Comparison of ENCODE assay signal across 8 cellular contexts in genomic region chr13:97911311-97912138, GRCh38. TPM values are rescaled to one million over a fixed set of nuclear protein-coding genes. Genes with fewer than 3 reads are reported as not detected.
DNase-seq lines count a peak whose midpoint lies in the region; TF ChIP-seq lines count a peak whose summit lies in the region.

No MANE protein-coding gene starts in this region.

- TF ChIP-seq CTCF in GM12865 (IDR thresholded peaks at IDR 0.05; ENCODE audit: insufficient read depth, low read depth, low read length, missing control alignments) (peak; percentile 54), brain microvascular endothelial cell (IDR thresholded peaks at IDR 0.05; ENCODE audit: low read depth, low read length, missing control alignments) (peak; percentile 71), smooth muscle cell (IDR thresholded peaks at IDR 0.05; ENCODE audit: borderline replicate concordance, insufficient read depth, poor library complexity, severe bottlenecking) (peak; percentile 17)

- H3F3A ChIP-seq in smooth muscle cell (ENCODE audit: low read depth), result no peaks in the 10 kb centered on the region

- in situ Hi-C loops in brain microvascular endothelial cell (cut with HindIII; ENCODE audit: low pct_ligation_motif_present, low sequenced_read_pairs), result no loop called here

- H3K27me3 ChIP-seq in brain microvascular endothelial cell (replicated peaks) (no peaks in the 10 kb centered on the region), smooth muscle cell (ENCODE audit: low read depth) (no peaks in the 10 kb centered on the region)

- H3K27ac ChIP-seq in brain microvascular endothelial cell, result no peak overlapping the region
- no peak overlapping the region for H3K27ac ChIP-seq in smooth muscle cell (ENCODE audit: low read depth)

- H4K20me1 ChIP-seq in smooth muscle cell (ENCODE audit: low read depth), result no peaks in the 10 kb centered on the region

- H3K36me3 ChIP-seq in brain microvascular endothelial cell (replicated peaks) (no peaks in the 10 kb centered on the region), smooth muscle cell (ENCODE audit: low read depth) (no peaks in the 10 kb centered on the region)

- no peak overlapping the region for H3K4me3 ChIP-seq in GM12865 (ENCODE audit: low read depth, low read length)
- H3K4me3 ChIP-seq in brain microvascular endothelial cell (ENCODE audit: low read depth, low read length), result no peak overlapping the region
- no peak overlapping the region for H3K4me3 ChIP-seq in smooth muscle cell

- H3K79me2 ChIP-seq in smooth muscle cell (ENCODE audit: low read depth), result no peaks in the 10 kb centered on the region

- H3K4me2 ChIP-seq in smooth muscle cell, result no peak overlapping the region

- WGBS in smooth muscle cell (ENCODE audit: low lambda C conversion rate), result 56% methylated on average over 7 of the region's 7 CpGs

- H3K9me3 ChIP-seq in smooth muscle cell (replicated peaks; ENCODE audit: low read depth), result no peaks in the 10 kb centered on the region

- H3K4me1 ChIP-seq in smooth muscle cell (ENCODE audit: low read depth), result no peaks in the 10 kb centered on the region

- peak; percentile 33 for DNase-seq in 8988T
- DNase-seq in GM12865 (ENCODE audit: low read depth), result peak; percentile 38
- peak; percentile 69 for DNase-seq in HT1080 (ENCODE audit: low read depth)
- DNase-seq in brain microvascular endothelial cell, result peak; percentile 33
- no peak for DNase-seq in smooth muscle cell (lab: John Stamatoyannopoulos, UW; ENCODE audit: unreplicated experiment)
- DNase-seq in NCI-H128 (lab: John Stamatoyannopoulos, UW; ENCODE audit: unreplicated experiment), result no peak
- no peak for DNase-seq in NCI-H1092 (lab: John Stamatoyannopoulos, UW)
- no peak for DNase-seq in NCI-H446 treated with DMSO at 0.1 percent for 48 hours (lab: John Stamatoyannopoulos, UW)

- H2AFZ ChIP-seq in smooth muscle cell (ENCODE audit: low read depth), result no peak overlapping the region

- no peak overlapping the region for H3K9ac ChIP-seq in smooth muscle cell (ENCODE audit: low read depth)

RNA-seq across cellular contexts. Expression of gene IPO5, which starts 42.0 kb away (rescaled TPM):
- total RNA-seq in HT1080 (2014; rRNA removed; shearing (Covaris generic)), result 177 and 187 TPM in 2 replicates
- 129 and 164 TPM in 2 replicates for polyA plus RNA-seq in HT1080 (2015; cell fraction: cytosol; rRNA removed)
- polyA plus RNA-seq in HT1080 (2015; cell fraction: nucleus; rRNA removed), result 228 and 257 TPM in 2 replicates
- 78.6 and 104 TPM in 2 replicates for total RNA-seq in smooth muscle cell
- 31.3 and 42.9 TPM in 2 replicates for polyA plus RNA-seq in smooth muscle cell

Comparison
In these comparisons a context has a peak if more than half of its experiments do, and no peak if none do; other contexts are left out.
1. DNase-seq: peak in 8988T (single experiment), GM12865 (single experiment), HT1080 (single experiment) and brain microvascular endothelial cell (single experiment); none in smooth muscle cell (single experiment), NCI-H128 (single experiment), NCI-H1092 (single experiment) and NCI-H446 treated with DMSO at 0.1 percent for 48 hours (single experiment).
2. CTCF ChIP-seq: peak in every context shown above with its lines; median percentile 71 in brain microvascular endothelial cell; 54 in GM12865; 17 in smooth muscle cell.